In the genomic region with DNA sequence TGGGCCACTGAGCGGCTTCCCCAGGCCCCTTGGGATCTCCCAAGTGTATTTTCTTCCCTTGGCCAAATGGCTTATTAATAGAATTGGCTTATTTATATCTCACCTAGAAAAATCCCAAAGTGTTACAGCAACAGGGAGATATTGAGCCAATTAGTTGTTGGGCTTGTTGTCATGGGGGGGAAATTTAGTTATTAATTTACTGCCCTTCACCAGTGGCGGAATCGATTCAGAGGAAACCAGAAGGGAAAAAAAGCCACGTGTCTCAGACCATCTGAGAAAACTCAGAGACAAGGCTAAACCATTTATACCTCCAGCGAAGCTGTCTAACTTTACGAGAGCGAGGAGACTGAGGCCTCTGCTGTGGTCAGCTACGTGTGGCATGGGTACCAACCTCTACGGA, we compare ENCODE assay signal across 21 cellular contexts.
DNase-seq lines count a peak whose midpoint lies in the region; ATAC-seq, FAIRE-seq and TF ChIP-seq lines count a peak whose summit lies in the region.
"Had no signal": no experiment of that assay in that cellular context is flagged by ENCODE, and none has a peak within 500 bp of the region (broad histone marks: within the 10 kb centered on the region; RNA-seq: fewer than 3 reads in every experiment).

No MANE protein-coding gene starts in this region.

- TF ChIP-seq CTCF in body of pancreas (IDR thresholded peaks at IDR 0.05) (no peak), pancreas (IDR thresholded peaks at IDR 0.05) (no peak)

- H3K9me3 ChIP-seq in BLaER1 treated with 17β-estradiol and CSF1 and Interleukin-3, amounts not matched to agents 10 nM and 100 nM (replicated peaks in 1 of 11) = no peaks in the 10 kb centered on the region
- H3K9me3 ChIP-seq in body of pancreas = no peaks in the 10 kb centered on the region
- no peaks in the 10 kb centered on the region for H3K9me3 ChIP-seq in pancreas
- H3K9me3 ChIP-seq: HAP-1 had no signal

- H3K4me2 ChIP-seq in BLaER1 treated with 17β-estradiol and CSF1 and Interleukin-3, amounts not matched to agents 10 nM and 100 nM = peak overlapping the region in 10 of 11 experiments; percentile 20 to 74 (median 58); a peak in 18 of 22 replicates
- H3K4me2 ChIP-seq: A549 had no signal

- TF ChIP-seq POLR2A in body of pancreas (IDR thresholded peaks at IDR 0.05) = no peak

- H3K9ac ChIP-seq in BLaER1 treated with 17β-estradiol and CSF1 and Interleukin-3, amounts not matched to agents 10 nM and 100 nM = no peak overlapping the region

- no peaks in the 10 kb centered on the region for H4K20me1 ChIP-seq in BLaER1 treated with 17β-estradiol and CSF1 and Interleukin-3, amounts not matched to agents 10 nM and 100 nM

- DNase-seq in Right ventricle myocardium inferior (ENCODE audit: missing footprints) (no peak), left ventricle myocardium superior (no peak), body of pancreas (no peak), pancreas (no peak), C1 segment of cervical spinal cord (lab: John Stamatoyannopoulos, UW) (no peak), mesenteric fat pad (ENCODE audit: low spot score) (no peak)
- DNase-seq: 8988T; Calu3; CD4-positive, alpha-beta memory T cell; COR-L47; DMS53; DMS79 treated with DMSO at 0.1 percent for 48 hours; GF-D8; GOT3; HFFc6 had no signal

- no peak for FAIRE-seq in pancreas (lab: Jason Lieb, UNC)
- FAIRE-seq: A549, GM12891, GM18507, H54 had no signal

- H3K4me1 ChIP-seq in BLaER1 treated with 17β-estradiol and CSF1 and Interleukin-3, amounts not matched to agents 10 nM and 100 nM = peaks cover 6 to 24% (median 18%) of the 10 kb centered on the region in 10 experiments
- H3K4me1 ChIP-seq in body of pancreas (peaks cover 9% of the 10 kb centered on the region), pancreas (peaks cover 0 to 6% (median 0%) of the 10 kb centered on the region in 3 donors)
- H3K4me1 ChIP-seq: HAP-1 had no signal

- H3K36me3 ChIP-seq in BLaER1 treated with 17β-estradiol and CSF1 and Interleukin-3, amounts not matched to agents 10 nM and 100 nM = no peaks in the 10 kb centered on the region
- H3K36me3 ChIP-seq in body of pancreas (replicated peaks in 1 of 2; ENCODE audit: insufficient read depth in 1 of 2, low read depth in 2 of 2) = no peaks in the 10 kb centered on the region
- H3K36me3 ChIP-seq in pancreas = no peaks in the 10 kb centered on the region
- H3K36me3 ChIP-seq: HAP-1 had no signal

- intact Hi-C loops in Right ventricle myocardium inferior (cut with DNase I) = no loop called here
- intact Hi-C loops in left ventricle myocardium superior (cut with micrococcal nuclease) = no loop called here
- intact Hi-C loops in body of pancreas (cut with DNase I) = no loop called here
- intact Hi-C loops in pancreas (cut with DNase I) = no loop called here

- no peaks in the 10 kb centered on the region for H3K27me3 ChIP-seq in BLaER1 treated with 17β-estradiol and CSF1 and Interleukin-3, amounts not matched to agents 10 nM and 100 nM
- no peaks in the 10 kb centered on the region for H3K27me3 ChIP-seq in body of pancreas
- no peaks in the 10 kb centered on the region for H3K27me3 ChIP-seq in pancreas

- H3K27ac ChIP-seq in BLaER1 treated with 17β-estradiol and CSF1 and Interleukin-3, amounts not matched to agents 10 nM and 100 nM = no peak overlapping the region
- H3K27ac ChIP-seq in body of pancreas (peak overlapping the region in 2 of 4 donors; percentile 29 to 54), pancreas (peak overlapping the region in 2 of 4 donors; percentile 7 to 52)
- H3K27ac ChIP-seq: A549 had no signal

- H3K4me3 ChIP-seq in BLaER1 treated with 17β-estradiol and CSF1 and Interleukin-3, amounts not matched to agents 10 nM and 100 nM = no peak overlapping the region
- H3K4me3 ChIP-seq in body of pancreas (no peak overlapping the region), pancreas (no peak overlapping the region)
- H3K4me3 ChIP-seq: A549, HAP-1 had no signal

- ATAC-seq in Right ventricle myocardium inferior (peak; percentile 7), left ventricle myocardium superior (no peak), body of pancreas (peak; percentile 67), pancreas (peak in 3 of 4 donors; percentile 42 to 55 (median 42))
- ATAC-seq: A549 had no signal

- 44 to 56% methylated on average over 9 of the region's 9 CpGs for WGBS in body of pancreas, 2 donors
- WGBS in pancreas, 2 donors = 53% methylated on average over 9 of the region's 9 CpGs
